Comparison of ENCODE assay signal across 1 cellular context in the genomic region with DNA sequence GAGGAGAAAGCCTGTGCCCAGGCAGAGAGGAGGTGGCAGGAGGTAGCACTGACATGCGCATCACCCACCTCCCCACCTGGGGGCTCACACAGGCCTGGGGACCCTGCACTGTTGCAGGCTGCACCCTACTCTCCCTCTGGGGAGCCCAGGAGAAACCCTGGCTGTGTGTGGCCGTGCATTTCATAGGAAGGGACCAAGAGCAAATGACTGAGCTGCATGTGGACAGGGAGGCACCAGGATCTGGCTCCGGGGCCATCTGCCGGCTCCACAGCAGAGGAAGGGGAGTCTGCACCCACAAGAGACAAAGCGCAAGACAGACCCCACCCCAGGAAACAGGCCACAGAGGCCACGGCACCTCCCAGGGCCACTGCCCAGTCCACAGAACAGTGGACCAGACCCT.
TF ChIP-seq lines count a peak whose summit lies in the region.

No MANE protein-coding gene starts in this region.

TF ChIP-seq in HepG2, 621 proteins besides CTCF, POLR2A, EP300 and RAD21:
- TF ChIP-seq, protein P1, sequence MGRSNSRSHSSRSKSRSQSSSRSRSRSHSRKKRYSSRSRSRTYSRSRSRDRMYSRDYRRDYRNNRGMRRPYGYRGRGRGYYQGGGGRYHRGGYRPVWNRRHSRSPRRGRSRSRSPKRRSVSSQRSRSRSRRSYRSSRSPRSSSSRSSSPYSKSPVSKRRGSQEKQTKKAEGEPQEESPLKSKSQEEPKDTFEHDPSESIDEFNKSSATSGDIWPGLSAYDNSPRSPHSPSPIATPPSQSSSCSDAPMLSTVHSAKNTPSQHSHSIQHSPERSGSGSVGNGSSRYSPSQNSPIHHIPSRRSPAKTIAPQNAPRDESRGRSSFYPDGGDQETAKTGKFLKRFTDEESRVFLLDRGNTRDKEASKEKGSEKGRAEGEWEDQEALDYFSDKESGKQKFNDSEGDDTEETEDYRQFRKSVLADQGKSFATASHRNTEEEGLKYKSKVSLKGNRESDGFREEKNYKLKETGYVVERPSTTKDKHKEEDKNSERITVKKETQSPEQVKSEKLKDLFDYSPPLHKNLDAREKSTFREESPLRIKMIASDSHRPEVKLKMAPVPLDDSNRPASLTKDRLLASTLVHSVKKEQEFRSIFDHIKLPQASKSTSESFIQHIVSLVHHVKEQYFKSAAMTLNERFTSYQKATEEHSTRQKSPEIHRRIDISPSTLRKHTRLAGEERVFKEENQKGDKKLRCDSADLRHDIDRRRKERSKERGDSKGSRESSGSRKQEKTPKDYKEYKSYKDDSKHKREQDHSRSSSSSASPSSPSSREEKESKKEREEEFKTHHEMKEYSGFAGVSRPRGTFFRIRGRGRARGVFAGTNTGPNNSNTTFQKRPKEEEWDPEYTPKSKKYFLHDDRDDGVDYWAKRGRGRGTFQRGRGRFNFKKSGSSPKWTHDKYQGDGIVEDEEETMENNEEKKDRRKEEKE (IDR thresholded peaks at IDR 0.05) = no peak
- TF ChIP-seq ZBED4 (CRISPR knock-in tag; IDR thresholded peaks at IDR 0.05; ENCODE audit: borderline replicate concordance) (no peak), ZNF788 (CRISPR knock-in tag; IDR thresholded peaks at IDR 0.05; ENCODE audit: borderline replicate concordance) (no peak), ZNF225 (CRISPR knock-in tag; IDR thresholded peaks at IDR 0.05) (no peak), TARDBP (CRISPR knock-in tag; IDR thresholded peaks at IDR 0.05) (no peak), ZNF558 (CRISPR knock-in tag; IDR thresholded peaks at IDR 0.05; ENCODE audit: borderline replicate concordance) (no peak), NR3C1 (CRISPR knock-in tag; IDR thresholded peaks at IDR 0.05) (no peak), MAFF (IDR thresholded peaks at IDR 0.05; ENCODE audit: low read depth, low read length) (no peak), ZC3H4 (CRISPR knock-in tag; IDR thresholded peaks at IDR 0.05; ENCODE audit: borderline replicate concordance) (no peak), ZHX2 (IDR thresholded peaks at IDR 0.05; ENCODE audit: low read depth) (no peak), ZHX2 (CRISPR knock-in tag; IDR thresholded peaks at IDR 0.05; ENCODE audit: borderline replicate concordance) (no peak), HES4 (CRISPR knock-in tag; IDR thresholded peaks at IDR 0.05; ENCODE audit: borderline replicate concordance) (no peak), FIP1L1 (IDR thresholded peaks at IDR 0.05; ENCODE audit: borderline replicate concordance, insufficient read depth, low read depth, low read length) (no peak), ETV5 (CRISPR knock-in tag; IDR thresholded peaks at IDR 0.05; ENCODE audit: borderline replicate concordance) (no peak), PAWR (CRISPR knock-in tag; IDR thresholded peaks at IDR 0.05; ENCODE audit: borderline replicate concordance) (no peak), RNF2 (conservative IDR thresholded peaks at IDR 0.05; ENCODE audit: low read depth) (no peak), ZNF510 (CRISPR knock-in tag; IDR thresholded peaks at IDR 0.05; ENCODE audit: low read depth) (no peak), ZNF333 (CRISPR knock-in tag; IDR thresholded peaks at IDR 0.05; ENCODE audit: borderline replicate concordance) (no peak), YY1 (IDR thresholded peaks at IDR 0.05; ENCODE audit: insufficient read depth, insufficient replicate concordance, low read depth, low read length) (no peak)
- TF ChIP-seq, protein P2, sequence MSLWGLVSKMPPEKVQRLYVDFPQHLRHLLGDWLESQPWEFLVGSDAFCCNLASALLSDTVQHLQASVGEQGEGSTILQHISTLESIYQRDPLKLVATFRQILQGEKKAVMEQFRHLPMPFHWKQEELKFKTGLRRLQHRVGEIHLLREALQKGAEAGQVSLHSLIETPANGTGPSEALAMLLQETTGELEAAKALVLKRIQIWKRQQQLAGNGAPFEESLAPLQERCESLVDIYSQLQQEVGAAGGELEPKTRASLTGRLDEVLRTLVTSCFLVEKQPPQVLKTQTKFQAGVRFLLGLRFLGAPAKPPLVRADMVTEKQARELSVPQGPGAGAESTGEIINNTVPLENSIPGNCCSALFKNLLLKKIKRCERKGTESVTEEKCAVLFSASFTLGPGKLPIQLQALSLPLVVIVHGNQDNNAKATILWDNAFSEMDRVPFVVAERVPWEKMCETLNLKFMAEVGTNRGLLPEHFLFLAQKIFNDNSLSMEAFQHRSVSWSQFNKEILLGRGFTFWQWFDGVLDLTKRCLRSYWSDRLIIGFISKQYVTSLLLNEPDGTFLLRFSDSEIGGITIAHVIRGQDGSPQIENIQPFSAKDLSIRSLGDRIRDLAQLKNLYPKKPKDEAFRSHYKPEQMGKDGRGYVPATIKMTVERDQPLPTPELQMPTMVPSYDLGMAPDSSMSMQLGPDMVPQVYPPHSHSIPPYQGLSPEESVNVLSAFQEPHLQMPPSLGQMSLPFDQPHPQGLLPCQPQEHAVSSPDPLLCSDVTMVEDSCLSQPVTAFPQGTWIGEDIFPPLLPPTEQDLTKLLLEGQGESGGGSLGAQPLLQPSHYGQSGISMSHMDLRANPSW (CRISPR knock-in tag; IDR thresholded peaks at IDR 0.05; ENCODE audit: borderline replicate concordance) = no peak
- TF ChIP-seq, protein P3, sequence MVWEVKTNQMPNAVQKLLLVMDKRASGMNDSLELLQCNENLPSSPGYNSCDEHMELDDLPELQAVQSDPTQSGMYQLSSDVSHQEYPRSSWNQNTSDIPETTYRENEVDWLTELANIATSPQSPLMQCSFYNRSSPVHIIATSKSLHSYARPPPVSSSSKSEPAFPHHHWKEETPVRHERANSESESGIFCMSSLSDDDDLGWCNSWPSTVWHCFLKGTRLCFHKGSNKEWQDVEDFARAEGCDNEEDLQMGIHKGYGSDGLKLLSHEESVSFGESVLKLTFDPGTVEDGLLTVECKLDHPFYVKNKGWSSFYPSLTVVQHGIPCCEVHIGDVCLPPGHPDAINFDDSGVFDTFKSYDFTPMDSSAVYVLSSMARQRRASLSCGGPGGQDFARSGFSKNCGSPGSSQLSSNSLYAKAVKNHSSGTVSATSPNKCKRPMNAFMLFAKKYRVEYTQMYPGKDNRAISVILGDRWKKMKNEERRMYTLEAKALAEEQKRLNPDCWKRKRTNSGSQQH (CRISPR knock-in tag; IDR thresholded peaks at IDR 0.05; ENCODE audit: low read depth) = no peak
